ENCODE assay signal across 29 cellular contexts in genomic region chr20:50323209-50323608, GRCh38.
DNase-seq lines count a peak whose midpoint lies in the region; ATAC-seq and TF ChIP-seq lines count a peak whose summit lies in the region.
"Had no signal": no experiment of that assay in that cellular context is flagged by ENCODE, and none has a peak within 500 bp of the region (broad histone marks: within the 10 kb centered on the region; RNA-seq: fewer than 3 reads in every experiment).

No MANE protein-coding gene starts in this region.

- no peaks in the 10 kb centered on the region for H3K27me3 Mint-ChIP-seq in endodermal cell (ENCODE audit: insufficient read depth)

- in situ Hi-C loops in gastrocnemius medialis (cut with MboI; ENCODE audit: low sequenced_read_pairs in 4 of 4): no loop called here

- H4K8ac ChIP-seq in neuronal stem cell (ENCODE audit: low read depth, low read length): no peak overlapping the region

- no peak overlapping the region for H2AFZ ChIP-seq in neuronal stem cell (ENCODE audit: low read length)

- H3K27me3 ChIP-seq in RWPE2 (ENCODE audit: insufficient read depth, poor library complexity, severe bottlenecking) (no peaks in the 10 kb centered on the region), endodermal cell (ENCODE audit: control insufficient read depth, insufficient read depth, low read length, poor library complexity, severe bottlenecking) (no peaks in the 10 kb centered on the region), neuronal stem cell (ENCODE audit: control insufficient read depth in 3 of 3, insufficient read depth in 3 of 3, low read depth in 1 of 3, low read length in 3 of 3) (peaks cover 0 to 25% (median 0%) of the 10 kb centered on the region in 3 experiments), gastrocnemius medialis (no peaks in the 10 kb centered on the region)
- H3K27me3 ChIP-seq: body of pancreas, heart left ventricle, neutrophil had no signal

- no peak overlapping the region for H3K27ac ChIP-seq in RWPE2 (ENCODE audit: poor library complexity, severe bottlenecking)
- H3K27ac ChIP-seq in endodermal cell (ENCODE audit: low read depth, low read length): no peak overlapping the region
- H3K27ac ChIP-seq in neuronal stem cell (replicated peaks; ENCODE audit: low read length): no peak overlapping the region
- no peak overlapping the region for H3K27ac ChIP-seq in gastrocnemius medialis
- H3K27ac ChIP-seq: heart left ventricle, KMS-11, neutrophil, thoracic aorta had no signal

- H3K4me1 Mint-ChIP-seq in endodermal cell: peaks cover 11% of the 10 kb centered on the region
- H3K4me1 Mint-ChIP-seq: CD4-positive, alpha-beta memory T cell had no signal

- H2BK12ac ChIP-seq in neuronal stem cell (ENCODE audit: low read length): peak overlapping the region; percentile 24

- H3K27ac Mint-ChIP-seq in endodermal cell: no peak overlapping the region
- H3K27ac Mint-ChIP-seq: activated naive CD8-positive, alpha-beta T cell treated with anti-CD3 and anti-CD28 coated beads, Interleukin-2, amount 10 ng/mL, durations not matched to agents 7 days and 5 days; CD4-positive, alpha-beta memory T cell; T-helper 17 cell had no signal

- H3K14ac ChIP-seq in neuronal stem cell (ENCODE audit: low read length): no peak overlapping the region

- H3K36me3 ChIP-seq in RWPE2 (ENCODE audit: low read depth): no peaks in the 10 kb centered on the region
- H3K36me3 ChIP-seq in endodermal cell (ENCODE audit: control insufficient read depth, insufficient read depth, low read length): no peaks in the 10 kb centered on the region
- H3K36me3 ChIP-seq in neuronal stem cell (replicated peaks in 1 of 2; ENCODE audit: control insufficient read depth in 2 of 2, insufficient read depth in 2 of 2, low read length in 2 of 2): no peaks in the 10 kb centered on the region
- no peaks in the 10 kb centered on the region for H3K36me3 ChIP-seq in gastrocnemius medialis
- H3K36me3 ChIP-seq: heart left ventricle, neutrophil, prostate gland, thoracic aorta had no signal

- intact Hi-C loops in gastrocnemius medialis (cut with DNase I; ENCODE audit: low total_unique reads): no loop called here

- peaks cover 20% of the 10 kb centered on the region for H3K4me1 ChIP-seq in RWPE2 (ENCODE audit: insufficient read depth, poor library complexity, severe bottlenecking)
- H3K4me1 ChIP-seq in endodermal cell (ENCODE audit: control insufficient read depth, insufficient read depth, low read length): no peaks in the 10 kb centered on the region
- peaks cover 0 to 12% of the 10 kb centered on the region in 2 donors for H3K4me1 ChIP-seq in neuronal stem cell (ENCODE audit: control insufficient read depth in 2 of 2, insufficient read depth in 1 of 2, low read depth in 1 of 2, low read length in 2 of 2)
- H3K4me1 ChIP-seq in gastrocnemius medialis: peaks cover 19 to 26% of the 10 kb centered on the region in 2 donors
- H3K4me1 ChIP-seq: prostate gland had no signal

- H3K79me1 ChIP-seq in neuronal stem cell (ENCODE audit: low read depth, low read length): no peaks in the 10 kb centered on the region

- no peak overlapping the region for H4K91ac ChIP-seq in neuronal stem cell (ENCODE audit: low read depth, low read length, poor library complexity)

- no peak overlapping the region for H2AK5ac ChIP-seq in neuronal stem cell (ENCODE audit: low read depth, low read length)

- WGBS in endodermal cell (ENCODE audit: insufficient coverage in 1 of 2, insufficient read length in 1 of 2), 2 experiments: 95% methylated on average over 3 of the region's 4 CpGs; no CpG with 5 or more reads in 1 of the 2 experiments
- no CpG with 5 or more reads among the region's 4 CpGs for whole genome bisulfite sequencing in neuronal stem cell (ENCODE audit: extremely low coverage in 2 of 2, insufficient read length in 2 of 2, insufficient replicate concordance in 1 of 2), 2 donors

- ATAC-seq in RWPE2 (ENCODE audit: low read depth) (no peak), HG03469 (IDR thresholded peaks at IDR 0.05; ENCODE audit: unreplicated experiment) (no peak), gastrocnemius medialis (no peak)
- ATAC-seq: activated CD4-positive, alpha-beta T cell treated with anti-CD3 and anti-CD28 coated beads for 36 hours; body of pancreas; heart left ventricle; SK-N-SH treated with all-trans-retinoic acid at 6 μM for 48 hours; T-helper 17 cell had no signal

- H2BK120ac ChIP-seq in neuronal stem cell (ENCODE audit: low read depth, low read length): no peak overlapping the region

- H3K9me3 ChIP-seq in RWPE2 (ENCODE audit: severe bottlenecking) (no peaks in the 10 kb centered on the region), endodermal cell (ENCODE audit: control insufficient read depth, low read length) (no peaks in the 10 kb centered on the region), neuronal stem cell (replicated peaks in 1 of 2; ENCODE audit: control insufficient read depth in 2 of 2, insufficient read depth in 1 of 2, low read depth in 1 of 2, low read length in 2 of 2) (no peaks in the 10 kb centered on the region), gastrocnemius medialis (no peaks in the 10 kb centered on the region)
- H3K9me3 ChIP-seq: body of pancreas, heart left ventricle, neutrophil, prostate gland, thoracic aorta had no signal

- DNase-seq in AG10803 (ENCODE audit: low read depth) (peak; percentile 27), RWPE2 (ENCODE audit: low spot score) (peak; percentile 72), endodermal cell (peak; percentile 26), neuronal stem cell (ENCODE audit: low spot score) (no peak), A172 (ENCODE audit: low spot score) (no peak), HuH-7.5 (ENCODE audit: low spot score) (no peak), gastrocnemius medialis (no peak)
- DNase-seq: activated CD4-positive, alpha-beta T cell treated with anti-CD3 and anti-CD28 coated beads for 36 hours; activated CD8-positive, alpha-beta memory T cell treated with anti-CD3 and anti-CD28 coated beads for 24 hours; activated gamma-delta T cell; activated naive CD8-positive, alpha-beta T cell treated with anti-CD3 and anti-CD28 coated beads, Interleukin-2, amount 10 ng/mL, durations not matched to agents 7 days and 5 days; AML-193; body of pancreas; CD4-positive, alpha-beta memory T cell; cerebellar nuclear complex; H9; kidney glomerular epithelial cell; NCI-H1436 treated with DMSO at 0.1 percent for 48 hours; NCI-H446 treated with DMSO at 0.1 percent for 48 hours; T-helper 17 cell had no signal

- no peak overlapping the region for H3K4ac ChIP-seq in neuronal stem cell (ENCODE audit: low read length)

- H3K9ac ChIP-seq in endodermal cell (ENCODE audit: extremely low read depth, low read length, poor library complexity, severe bottlenecking) (no peak overlapping the region), neuronal stem cell (ENCODE audit: low read depth, low read length, poor library complexity) (no peak overlapping the region)
- H3K9ac ChIP-seq: KMS-11 had no signal

- no peak overlapping the region for H3K18ac ChIP-seq in neuronal stem cell (ENCODE audit: low read length)

- H2BK5ac ChIP-seq in neuronal stem cell (ENCODE audit: low read length): no peak overlapping the region

- TF ChIP-seq CTCF in AG10803 (conservative IDR thresholded peaks at IDR 0.05; ENCODE audit: low read length) (no peak), RWPE2 (IDR thresholded peaks at IDR 0.05; ENCODE audit: poor library complexity, severe bottlenecking) (no peak), endodermal cell (conservative IDR thresholded peaks at IDR 0.05) (no peak), gastrocnemius medialis (IDR thresholded peaks at IDR 0.05 in 4 of 5, conservative IDR thresholded peaks at IDR 0.05 in 1 of 5) (no peak)

- no peaks in the 10 kb centered on the region for H3K36me3 Mint-ChIP-seq in endodermal cell (ENCODE audit: low read depth)
- H3K36me3 Mint-ChIP-seq: CD4-positive, alpha-beta memory T cell had no signal

- TF ChIP-seq POLR2A in gastrocnemius medialis (IDR thresholded peaks at IDR 0.05): no peak

- H3K4me3 ChIP-seq in AG10803 (ENCODE audit: low read length): no peak overlapping the region
- H3K4me3 ChIP-seq in RWPE2 (ENCODE audit: severe bottlenecking): no peak overlapping the region
- H3K4me3 ChIP-seq in endodermal cell (ENCODE audit: low read length): no peak overlapping the region
- H3K4me3 ChIP-seq in neuronal stem cell (ENCODE audit: low read length in 2 of 2): no peak overlapping the region
- no peak overlapping the region for H3K4me3 ChIP-seq in gastrocnemius medialis
- H3K4me3 ChIP-seq: body of pancreas, heart left ventricle, lung, prostate gland, thoracic aorta had no signal

- H3K4me2 ChIP-seq in neuronal stem cell (ENCODE audit: insufficient read depth, low read length, poor library complexity, severe bottlenecking): no peak overlapping the region
- H3K4me2 ChIP-seq: KMS-11 had no signal

- H3K23ac ChIP-seq in neuronal stem cell (ENCODE audit: low read depth, low read length, poor library complexity): no peak overlapping the region

- peaks cover 4% of the 10 kb centered on the region for H3K9me3 Mint-ChIP-seq in endodermal cell

- H2BK15ac ChIP-seq in neuronal stem cell (ENCODE audit: low read length): no peak overlapping the region

- no peak overlapping the region for H3K4me3 Mint-ChIP-seq in endodermal cell
- H3K4me3 Mint-ChIP-seq: activated CD4-positive, alpha-beta T cell treated with anti-CD3 and anti-CD28 coated beads for 36 hours; activated naive CD8-positive, alpha-beta T cell treated with anti-CD3 and anti-CD28 coated beads, Interleukin-2, amount 10 ng/mL, durations not matched to agents 7 days and 5 days; CD4-positive, alpha-beta memory T cell; H9; stimulated activated naive CD8-positive, alpha-beta T cell treated with anti-CD3 and anti-CD28 coated beads, Interleukin-15, Interleukin-2, amounts not matched to agents 100 ng/mL and 50 ng/mL, for 24 hours; T-helper 17 cell had no signal

Comparison
In these comparisons a context has a peak if more than half of its experiments do, and no peak if none do; other contexts are left out.
1. DNase-seq: peak in AG10803 (single experiment), RWPE2 (single experiment) and endodermal cell (single experiment); none in neuronal stem cell (single experiment), A172 (single experiment), HuH-7.5 (single experiment) and gastrocnemius medialis (0 of 2).